In the genomic region with DNA sequence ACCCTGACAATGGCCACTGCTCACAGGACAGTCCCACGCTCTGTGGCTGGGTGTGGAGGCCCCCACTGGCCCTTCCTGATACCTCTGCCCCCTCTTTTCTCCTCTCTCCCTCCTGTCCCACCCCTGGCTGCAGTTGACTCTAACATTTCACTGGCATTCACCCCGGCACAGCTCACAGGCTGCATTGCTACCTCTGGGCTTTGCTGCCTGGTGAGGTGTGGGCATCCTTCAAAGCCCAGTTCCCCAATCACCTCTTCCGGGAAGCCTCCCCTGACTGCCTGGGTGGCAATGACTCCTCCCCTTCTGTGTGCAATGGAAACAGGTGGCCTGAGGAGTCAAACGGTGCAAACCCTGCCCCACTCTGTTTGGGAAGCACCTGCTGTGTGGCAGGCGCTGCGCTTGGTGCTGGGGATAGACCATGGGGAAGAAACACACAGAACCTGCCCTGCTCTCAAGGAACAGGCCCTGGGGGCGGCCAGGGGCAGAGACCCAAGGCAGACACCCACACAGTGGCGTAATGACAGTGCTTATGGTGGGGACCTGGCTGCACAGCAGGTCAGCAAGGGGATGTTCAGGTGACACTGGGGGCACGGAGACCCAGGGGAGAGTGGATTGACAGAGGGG, we compare ENCODE assay signal across 23 cellular contexts. TPM values are rescaled to one million over a fixed set of nuclear protein-coding genes. Genes with fewer than 3 reads are reported as not detected.
DNase-seq lines count a peak whose midpoint lies in the region; ATAC-seq, FAIRE-seq and TF ChIP-seq lines count a peak whose summit lies in the region.
"Had no signal": no experiment of that assay in that cellular context is flagged by ENCODE, and none has a peak within 500 bp of the region (broad histone marks: within the 10 kb centered on the region; RNA-seq: fewer than 3 reads in every experiment).

No MANE protein-coding gene starts in this region.

- no peak overlapping the region for H2BK5ac ChIP-seq in H9 (ENCODE audit: insufficient read length, low read length)

- no peak overlapping the region for H3K4me3 ChIP-seq in SK-N-SH (ENCODE audit: low read depth in 2 of 2, low read length in 1 of 2)
- H3K4me3 ChIP-seq: HAP-1, heart left ventricle, prostate gland, SK-N-MC, suprapubic skin had no signal

- POLR2A ChIA-PET in SK-N-SH (lab: Yijun Ruan, JAX): no interaction called here

- H3K4me1 ChIP-seq in SK-N-SH (ENCODE audit: control insufficient read depth in 1 of 2, insufficient read depth in 2 of 2, low read depth in 1 of 2, low read length in 1 of 2): peaks cover 21 to 23% of the 10 kb centered on the region in 2 experiments; a peak in 3 of 4 replicates
- H3K4me1 ChIP-seq in H9 (ENCODE audit: insufficient read depth, low read length): peaks cover 2% of the 10 kb centered on the region; the same call in 1 of the 2 replicates
- H3K4me1 ChIP-seq: HAP-1, prostate gland had no signal

- H3K27ac ChIP-seq in SK-N-SH (ENCODE audit: low read depth in 2 of 2, low read length in 1 of 2): no peak overlapping the region
- no peak overlapping the region for H3K27ac ChIP-seq in H9 (ENCODE audit: insufficient read length, low read depth, low read length)
- H3K27ac ChIP-seq: C4-2B, heart left ventricle, prostate gland, suprapubic skin had no signal

- H3F3A ChIP-seq in SK-N-SH (replicated peaks; ENCODE audit: insufficient read depth): peaks cover 7% of the 10 kb centered on the region

- H3K14ac ChIP-seq in H9 (ENCODE audit: insufficient read depth, low read length): no peak overlapping the region

- H3K36me3 Mint-ChIP-seq in H9 (ENCODE audit: insufficient read depth in 1 of 3, low read depth in 3 of 3) (0 out of 7 replicates have a peak, but pooled peaks cover 0 to 2% (median 0%) of the 10 kb centered on the region in 3 experiments), chondrocyte (ENCODE audit: low read depth) (no peaks in the 10 kb centered on the region), progenitor cell of endocrine pancreas (ENCODE audit: insufficient read depth) (no peaks in the 10 kb centered on the region)
- H3K36me3 Mint-ChIP-seq: naive thymus-derived CD8-positive, alpha-beta T cell had no signal

- no peak for TF ChIP-seq EP300 in SK-N-SH (IDR thresholded peaks at IDR 0.05; ENCODE audit: borderline replicate concordance in 1 of 2, low read depth in 1 of 2, low read length in 1 of 2)

- H3K4me1 Mint-ChIP-seq in H9 (peaks cover 33 to 49% of the 10 kb centered on the region in 2 experiments), chondrocyte (ENCODE audit: low read depth) (peaks cover 70% of the 10 kb centered on the region), progenitor cell of endocrine pancreas (ENCODE audit: low read depth) (peaks cover 29% of the 10 kb centered on the region)

- FAIRE-seq in urothelium cell line (lab: Jason Lieb, UNC): no peak

- TF ChIP-seq CTCF in SK-N-SH (IDR thresholded peaks at IDR 0.05): no peak
- TF ChIP-seq CTCF in H9 (conservative IDR thresholded peaks at IDR 0.05): no peak
- TF ChIP-seq CTCF in chondrocyte (IDR thresholded peaks at IDR 0.05): no peak
- TF ChIP-seq CTCF in progenitor cell of endocrine pancreas (IDR thresholded peaks at IDR 0.05; ENCODE audit: unreplicated experiment): no peak

- H3K23me2 ChIP-seq in H9 (ENCODE audit: insufficient read length, low read depth, low read length, poor library complexity, severe bottlenecking): no peaks in the 10 kb centered on the region

- H4K91ac ChIP-seq in H9 (ENCODE audit: insufficient read length, low read depth, low read length): no peak overlapping the region

- no peak overlapping the region for H4K8ac ChIP-seq in H9 (replicated peaks; ENCODE audit: insufficient read length, low read depth, low read length)

- no peak overlapping the region for H2AK5ac ChIP-seq in H9 (ENCODE audit: insufficient read length, low read length)

- H3K36me3 ChIP-seq in SK-N-SH (replicated peaks in 1 of 2; ENCODE audit: control insufficient read depth in 1 of 2, insufficient read depth in 2 of 2, low read length in 1 of 2): no peaks in the 10 kb centered on the region
- H3K36me3 ChIP-seq: HAP-1, heart left ventricle, prostate gland, suprapubic skin had no signal

- no peak overlapping the region for H2BK20ac ChIP-seq in H9 (ENCODE audit: low read depth, low read length, poor library complexity, severe bottlenecking)

- DNase-seq in SK-N-SH: no peak
- DNase-seq in H9: no peak
- peak; percentile 88 for DNase-seq in chondrocyte (ENCODE audit: low spot score)
- DNase-seq in progenitor cell of endocrine pancreas (ENCODE audit: low spot score, unreplicated experiment): no peak
- no peak for DNase-seq in SIG-M5 treated with dmso at 0.1 percent for 504 hours (lab: John Stamatoyannopoulos, UW; ENCODE audit: unreplicated experiment)
- DNase-seq in urothelium cell line (ENCODE audit: low spot score): no peak
- DNase-seq: activated CD4-positive, alpha-beta T cell treated with anti-CD3 and anti-CD28 coated beads for 1 hour; DMS153; effector memory CD4-positive, alpha-beta T cell; Kasumi-1; NCI-H1105; NCI-H748 treated with DMSO at 0.1 percent for 48 hours; T1000 had no signal

- H3K27ac Mint-ChIP-seq in H9 (peak overlapping the region in 2 of 3 experiments; percentile 11 to 64; a peak in 4 of 7 replicates), chondrocyte (ENCODE audit: unreplicated experiment) (peak overlapping the region; percentile 69), progenitor cell of endocrine pancreas (peak overlapping the region; percentile 84)
- H3K27ac Mint-ChIP-seq: activated T-helper 2 cell treated with anti-CD3 and anti-CD28 coated beads, Interferon-gamma antibody, Interleukin-2, Interleukin-4, amounts not matched to agents 10 μg/mL and 5 μg/mL and 100 μg/mL, durations not matched to agents 14 hours and 24 hours and 36 hours had no signal

- H3K79me2 ChIP-seq in SK-N-SH (ENCODE audit: insufficient read depth) (no peaks in the 10 kb centered on the region), H9 (ENCODE audit: insufficient read depth, low read length) (no peaks in the 10 kb centered on the region)

- H4K20me1 ChIP-seq in SK-N-SH (ENCODE audit: insufficient read depth) (no peaks in the 10 kb centered on the region), H9 (ENCODE audit: control insufficient read depth, insufficient read depth, insufficient read length) (no peaks in the 10 kb centered on the region)

- no peaks in the 10 kb centered on the region for H3K79me1 ChIP-seq in H9 (ENCODE audit: insufficient read depth, low read depth, low read length, poor library complexity, severe bottlenecking)

- H3K9me2 ChIP-seq in SK-N-SH: no peaks in the 10 kb centered on the region

- H3K9me3 Mint-ChIP-seq in H9 (no peaks in the 10 kb centered on the region), chondrocyte (ENCODE audit: low read depth) (no peaks in the 10 kb centered on the region), progenitor cell of endocrine pancreas (ENCODE audit: low read depth) (no peaks in the 10 kb centered on the region)
- H3K9me3 Mint-ChIP-seq: activated T-helper 2 cell treated with anti-CD3 and anti-CD28 coated beads, Interferon-gamma antibody, Interleukin-2, Interleukin-4, amounts not matched to agents 10 μg/mL and 5 μg/mL and 100 μg/mL, durations not matched to agents 14 hours and 24 hours and 36 hours; naive thymus-derived CD8-positive, alpha-beta T cell had no signal

- H3K9ac ChIP-seq in SK-N-SH (no peak overlapping the region), H9 (ENCODE audit: extremely low read depth, insufficient read length, low read length) (no peak overlapping the region)

- ATAC-seq in SK-N-SH treated with all-trans-retinoic acid at 6 μM for 48 hours (no peak), GM19467 (IDR thresholded peaks at IDR 0.05; ENCODE audit: unreplicated experiment) (no peak)
- ATAC-seq: heart left ventricle; naive thymus-derived CD8-positive, alpha-beta T cell had no signal

- H3K9me3 ChIP-seq in SK-N-SH (no peaks in the 10 kb centered on the region), H9 (ENCODE audit: control insufficient read depth, low read depth, low read length) (no peaks in the 10 kb centered on the region)
- H3K9me3 ChIP-seq: HAP-1, heart left ventricle, prostate gland, suprapubic skin had no signal

- H2AFZ ChIP-seq in SK-N-SH (ENCODE audit: low read depth): no peak overlapping the region
- no peak overlapping the region for H2AFZ ChIP-seq in H9 (ENCODE audit: low read length)

- no peak overlapping the region for H2BK120ac ChIP-seq in H9 (ENCODE audit: low read depth, low read length, poor library complexity, severe bottlenecking)

- WGBS in SK-N-SH (ENCODE audit: low lambda C conversion rate): 91% methylated on average over 9 of the region's 9 CpGs
- WGBS in H9 (ENCODE audit: extremely low coverage, insufficient read length, low lambda C conversion rate): no CpG with 5 or more reads among the region's 9 CpGs

- H3T11ph ChIP-seq in H9 (ENCODE audit: low read length): no peak overlapping the region

- H3K18ac ChIP-seq in H9 (ENCODE audit: insufficient read length, low read depth, low read length): peak overlapping the region; percentile 19

- CTCF ChIA-PET in SK-N-SH (lab: Yijun Ruan, JAX): interaction anchor here (1.0 to 1.4 kb wide), 3 partner anchors 18 to 113 kb away, joined by 3 to 5 read pairs (median 4); no protein-coding TSS in a partner anchor

- no peak for TF ChIP-seq RAD21 in SK-N-SH (IDR thresholded peaks at IDR 0.05; ENCODE audit: low read length)

- H3K4me3 Mint-ChIP-seq in H9 (peak overlapping the region in 1 of 2 experiments; percentile 47; a peak in 1 of 5 replicates), chondrocyte (ENCODE audit: unreplicated experiment) (no peak overlapping the region), progenitor cell of endocrine pancreas (ENCODE audit: low read depth) (peak overlapping the region; percentile 40)
- H3K4me3 Mint-ChIP-seq: naive thymus-derived CD8-positive, alpha-beta T cell had no signal

- H3K23ac ChIP-seq in H9 (ENCODE audit: insufficient read length, low read depth, low read length): no peak overlapping the region

- H3K27me3 ChIP-seq in SK-N-SH (ENCODE audit: insufficient read depth): no peaks in the 10 kb centered on the region
- no peaks in the 10 kb centered on the region for H3K27me3 ChIP-seq in H9 (ENCODE audit: insufficient read depth, low read length)
- H3K27me3 ChIP-seq: heart left ventricle had no signal

- H4K5ac ChIP-seq in H9 (ENCODE audit: insufficient read length, low read depth, low read length): no peak overlapping the region

- H3K56ac ChIP-seq in H9 (ENCODE audit: insufficient read length, low read depth, low read length): no peak overlapping the region

- H3K4me2 ChIP-seq in SK-N-SH: no peak overlapping the region
- H3K4me2 ChIP-seq in H9 (ENCODE audit: insufficient read depth, insufficient read length, low read length): no peak overlapping the region

- H3K4ac ChIP-seq in H9 (ENCODE audit: low read depth, low read length): no peak overlapping the region

- no peak overlapping the region for H2BK12ac ChIP-seq in H9 (ENCODE audit: insufficient read length, low read depth, low read length)

- H2BK15ac ChIP-seq in H9 (ENCODE audit: low read depth, low read length): no peak overlapping the region

- peaks cover 8% of the 10 kb centered on the region for H3K27me3 Mint-ChIP-seq in H9 (ENCODE audit: low read depth)
- H3K27me3 Mint-ChIP-seq in chondrocyte (ENCODE audit: low read depth): no peaks in the 10 kb centered on the region
- H3K27me3 Mint-ChIP-seq in progenitor cell of endocrine pancreas: peaks cover 4% of the 10 kb centered on the region

RNA-seq across cellular contexts. Expression of a gene that starts 39.3 kb away (rescaled TPM):
- polyA plus RNA-seq in SK-N-SH (2012; rRNA removed): 45.5 and 53.3 TPM in 2 replicates
- polyA plus RNA-seq in SK-N-SH (2012; cell fraction: cytosol; rRNA removed): 27.6 and 33.4 TPM in 2 replicates
- 208 and 214 TPM in 2 replicates for polyA plus RNA-seq in SK-N-SH (2012; cell fraction: nucleus; rRNA removed)
- total RNA-seq in H9 (2021) (32.1 and 34.8 TPM in 2 replicates), chondrocyte (59.9 to 73.6 TPM (median 72.4 TPM) in 3 replicates), progenitor cell of endocrine pancreas (47.8 and 51.5 TPM in 2 replicates)
